11 cellular contexts compared by ENCODE assay signal in genomic region chr15:42151012-42151615, GRCh38. TPM values are rescaled to one million over a fixed set of nuclear protein-coding genes. Genes with fewer than 3 reads are reported as not detected.
"Had no signal": no experiment of that assay in that cellular context is flagged by ENCODE, and none has a peak within 500 bp of the region (broad histone marks: within the 10 kb centered on the region; RNA-seq: fewer than 3 reads in every experiment).

No MANE protein-coding gene starts in this region.

- H3K27me3 ChIP-seq: left lung, upper lobe of left lung had no signal

- H3K4me3 ChIP-seq: left lung, upper lobe of left lung had no signal

- H3K36me3 ChIP-seq: left lung, upper lobe of left lung had no signal

- H3K9me3 ChIP-seq: left lung, upper lobe of left lung had no signal

- ATAC-seq: stimulated activated naive B cell treated with anti-CD40 and anti-IgM and Interleukin-4, amounts not matched to agents 10 μg/mL and 1 μg/mL and 100 μg/mL, for 72 hours had no signal

- DNase-seq: activated CD4-positive, alpha-beta memory T cell treated with anti-CD3 and anti-CD28 coated beads for 36 hours; activated CD4-positive, CD25-positive, alpha-beta regulatory T cell treated with anti-CD3 and anti-CD28 coated beads, Interleukin-2, amount 50 U/mL, for 72 hours; activated T-cell treated with anti-CD3 and anti-CD28 coated beads, Interleukin-2, amount 50 U/mL, for 48 hours; left lung; mesendoderm; SIG-M5; stimulated activated CD4-positive, alpha-beta T cell treated with anti-CD3 and anti-CD28 coated beads, Interleukin-2, amount 100 ng/mL, for 24 hours; stimulated activated naive B cell treated with anti-CD40 and anti-IgM and Interleukin-4, amounts not matched to agents 10 μg/mL and 1 μg/mL and 100 μg/mL, for 72 hours had no signal

- H3K27ac ChIP-seq: left lung had no signal

RNA-seq across cellular contexts. Expression of gene PLA2G4F, which starts 5.3 kb away (rescaled TPM):
- total RNA-seq: activated CD4-positive, alpha-beta memory T cell treated with anti-CD3 and anti-CD28 coated beads for 36 hours; T-helper 2 cell treated with Interferon-gamma antibody and Interleukin-4, amounts not matched to agents 100 ng/mL and 5 ng/mL, for 36 hours had no signal

RNA-seq across cellular contexts. Expression of gene PLA2G4D, which starts 56.8 kb away (rescaled TPM):
- total RNA-seq: activated CD4-positive, alpha-beta memory T cell treated with anti-CD3 and anti-CD28 coated beads for 36 hours; right cardiac atrium; T-helper 2 cell treated with Interferon-gamma antibody and Interleukin-4, amounts not matched to agents 100 ng/mL and 5 ng/mL, for 36 hours; upper lobe of left lung had no signal
- polyA plus RNA-seq: right cardiac atrium had no signal
